Comparison of ENCODE assay signal across 1 cellular context in genomic region chr20:37178839-37179670, GRCh38.
A peak's percentile ranks its signal among the peaks of the same experiment; 100 is the strongest.
TF ChIP-seq lines count a peak whose summit lies in the region.

Gene MROH8, minus strand, starts transcription at chr20:37179548.
Gene RPN2, plus strand, starts transcription at chr20:37179330. Its CDS starts 27 bp downstream, at chr20:37179357.

TF ChIP-seq in HEK293, 187 proteins besides CTCF, POLR2A, EP300 and RAD21 (continued from another document and continues in another):
- TF ChIP-seq ZBTB49 (tag by site-specific recombination; IDR thresholded peaks at IDR 0.05; ENCODE audit: low read depth) (no peak), ZNF473 (tag by site-specific recombination; IDR thresholded peaks at IDR 0.05) (no peak), HOXA7 (CRISPR knock-in tag; IDR thresholded peaks at IDR 0.05; ENCODE audit: borderline replicate concordance) (no peak), ZNF580 (tag by site-specific recombination; IDR thresholded peaks at IDR 0.05) (0 out of 2 replicates have a peak, but pooled peaks have one; percentile 28), ZNF324 (tag by site-specific recombination; IDR thresholded peaks at IDR 0.05) (peak; percentile 81; the same call in 1 of the 2 replicates), ZNF114 (tag by site-specific recombination; IDR thresholded peaks at IDR 0.05) (no peak), SETDB1 (IDR thresholded peaks at IDR 0.05; ENCODE audit: insufficient read length, low read length) (no peak), BCL11A (tag by site-specific recombination; IDR thresholded peaks at IDR 0.05; ENCODE audit: low read depth) (no peak), ZSCAN30 (tag by site-specific recombination; IDR thresholded peaks at IDR 0.05) (no peak), ZNF175 (tag by site-specific recombination; IDR thresholded peaks at IDR 0.05) (no peak), ZBTB48 (tag by site-specific recombination; IDR thresholded peaks at IDR 0.05) (peak; percentile 41), ZNF280C (tag by site-specific recombination; IDR thresholded peaks at IDR 0.05) (no peak), MZF1 (tag by site-specific recombination; IDR thresholded peaks at IDR 0.05; ENCODE audit: borderline replicate concordance) (no peak), ZNF48 (tag by site-specific recombination; IDR thresholded peaks at IDR 0.05) (no peak), ZNF521 (tag by site-specific recombination; IDR thresholded peaks at IDR 0.05) (no peak), ZBTB11 (tag by site-specific recombination; conservative IDR thresholded peaks at IDR 0.05; ENCODE audit: low read depth) (peak; percentile 84), ZNF561 (tag by site-specific recombination; IDR thresholded peaks at IDR 0.05; ENCODE audit: borderline replicate concordance) (0 out of 2 replicates have a peak, but pooled peaks have one; percentile 60), ZNF214 (tag by site-specific recombination; IDR thresholded peaks at IDR 0.05; ENCODE audit: borderline replicate concordance) (no peak), ZNF302 (tag by site-specific recombination; IDR thresholded peaks at IDR 0.05; ENCODE audit: low read depth) (no peak), ZNF248 (tag by site-specific recombination; IDR thresholded peaks at IDR 0.05) (no peak), ZNF600 (tag by site-specific recombination; IDR thresholded peaks at IDR 0.05) (no peak), ZNF416 (tag by site-specific recombination; IDR thresholded peaks at IDR 0.05) (no peak), GLI2 (tag by site-specific recombination; IDR thresholded peaks at IDR 0.05; ENCODE audit: borderline replicate concordance, low read depth) (no peak), ZNF24 (tag by site-specific recombination; IDR thresholded peaks at IDR 0.05) (no peak), ZNF626 (tag by site-specific recombination; IDR thresholded peaks at IDR 0.05) (no peak), ZNF529 (tag by site-specific recombination; IDR thresholded peaks at IDR 0.05; ENCODE audit: insufficient replicate concordance) (no peak), ZNF449 (tag by site-specific recombination; IDR thresholded peaks at IDR 0.05) (no peak), ZSCAN4 (tag by site-specific recombination; IDR thresholded peaks at IDR 0.05) (no peak), ZNF747 (tag by site-specific recombination; IDR thresholded peaks at IDR 0.05) (no peak), ZNF707 (tag by site-specific recombination; IDR thresholded peaks at IDR 0.05) (no peak), ZNF426 (tag by site-specific recombination; IDR thresholded peaks at IDR 0.05) (no peak), REST (tag by site-specific recombination; IDR thresholded peaks at IDR 0.05) (no peak), FEZF1 (tag by site-specific recombination; IDR thresholded peaks at IDR 0.05) (peak; percentile 44), PRDM2 (tag by site-specific recombination; IDR thresholded peaks at IDR 0.05; ENCODE audit: borderline replicate concordance) (no peak)
